20 cellular contexts compared by ENCODE assay signal in the genomic region with DNA sequence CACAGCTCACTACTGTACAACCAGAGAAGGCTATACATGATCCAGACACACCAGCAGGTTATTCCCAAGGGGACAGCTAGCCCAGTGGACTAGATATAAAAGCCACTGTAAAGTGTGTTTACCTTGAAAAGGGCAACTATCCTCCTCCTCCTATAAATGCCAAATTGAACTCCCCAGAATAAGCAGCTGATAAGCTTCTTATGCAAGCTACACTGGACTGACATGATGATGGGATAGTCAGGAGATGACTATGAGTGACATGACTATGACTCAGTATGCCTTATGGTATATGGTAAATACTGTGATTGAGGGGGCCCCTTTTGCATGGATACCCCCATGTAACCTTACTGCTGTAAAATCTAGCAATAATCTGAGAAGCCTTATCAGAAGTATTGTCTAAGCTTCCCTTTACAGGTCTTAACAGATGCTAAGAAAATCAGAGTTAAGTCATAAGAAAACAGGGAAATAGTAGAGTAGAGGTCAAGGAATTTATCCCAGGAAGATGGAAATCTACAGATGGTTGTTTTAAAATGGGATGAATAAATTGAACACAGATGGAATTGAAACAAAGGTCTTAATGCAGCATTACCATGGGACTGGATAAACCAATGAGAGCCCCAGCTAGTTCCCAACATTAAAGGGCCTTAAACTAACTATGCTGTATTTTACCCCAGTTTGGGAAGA. TPM values are rescaled to one million over a fixed set of nuclear protein-coding genes. Genes with fewer than 3 reads are reported as not detected.
A peak's percentile ranks its signal among the peaks of the same experiment; 100 is the strongest.
DNase-seq lines count a peak whose midpoint lies in the region; ATAC-seq and TF ChIP-seq lines count a peak whose summit lies in the region.
"Had no signal": no experiment of that assay in that cellular context is flagged by ENCODE, and none has a peak within 500 bp of the region (broad histone marks: within the 10 kb centered on the region; RNA-seq: fewer than 3 reads in every experiment).

No MANE protein-coding gene starts in this region.

- no peaks in the 10 kb centered on the region for H3K27me3 ChIP-seq in PC-3 (ENCODE audit: low read length)
- H3K27me3 ChIP-seq: ascending aorta, neutrophil, upper lobe of right lung had no signal

- POLR2A ChIA-PET in HEK293 (lab: Yijun Ruan, JAX) (no interaction called here), PC-3 (lab: Charles Lee; ENCODE audit: unreplicated experiment) (interaction anchor here (0.7 kb wide), 1 partner anchor 133 kb away, joined by 4 read pairs; no protein-coding TSS in a partner anchor)

- H3F3A ChIP-seq in PC-3 (ENCODE audit: low read length, unreplicated experiment) = no peaks in the 10 kb centered on the region

- H3K27ac ChIP-seq in HEK293 (ENCODE audit: extremely low read depth, low read depth, low read length) = no peak overlapping the region
- peak overlapping the region; percentile 58 for H3K27ac ChIP-seq in PC-3 (ENCODE audit: low read length)
- H3K27ac ChIP-seq: ascending aorta, neutrophil, upper lobe of right lung had no signal

- H3K9me3 ChIP-seq in HEK293 (ENCODE audit: control insufficient read depth, insufficient read depth, low read depth, low read length) = no peaks in the 10 kb centered on the region
- peaks cover 8% of the 10 kb centered on the region; the same call in 1 of the 2 replicates for H3K9me3 ChIP-seq in PC-3 (ENCODE audit: low read length)
- H3K9me3 ChIP-seq: ascending aorta, neutrophil, upper lobe of right lung had no signal

- no peak for TF ChIP-seq CTCF in HEK293 (tag by site-specific recombination; IDR thresholded peaks at IDR 0.05)
- TF ChIP-seq CTCF in PC-3 (conservative IDR thresholded peaks at IDR 0.05; ENCODE audit: low read depth, low read length) = no peak
- TF ChIP-seq CTCF in choroid plexus epithelial cell (conservative IDR thresholded peaks at IDR 0.05; ENCODE audit: low read depth, low read length) = no peak

- no peaks in the 10 kb centered on the region for H3K9me2 ChIP-seq in PC-3 (replicated peaks; ENCODE audit: low read length)

- intact Hi-C loops in PC-3 (cut with micrococcal nuclease) = no loop called here

- peak; percentile 89 for ATAC-seq in PC-3
- peak; percentile 4 for ATAC-seq in left lobe of liver
- no peak for ATAC-seq in GM19035 (IDR thresholded peaks at IDR 0.05; ENCODE audit: unreplicated experiment)
- no peak for ATAC-seq in GM18505 (IDR thresholded peaks at IDR 0.05; ENCODE audit: unreplicated experiment)
- no peak for ATAC-seq in GM21423 (IDR thresholded peaks at IDR 0.05; ENCODE audit: unreplicated experiment)
- ATAC-seq: T-cell, upper lobe of right lung had no signal

- DNase-seq in PC-3 = peak; percentile 74
- DNase-seq in choroid plexus epithelial cell (ENCODE audit: low read depth) = peak; percentile 13
- DNase-seq in left lobe of liver (ENCODE audit: low spot score) = no peak
- DNase-seq: activated CD4-positive, alpha-beta T cell treated with anti-CD3 and anti-CD28 coated beads, Interleukin-2, amount 50 U/mL, for 4 hours; activated CD8-positive, alpha-beta memory T cell treated with anti-CD3 and anti-CD28 coated beads, Interleukin-2, amount 50 U/mL, for 48 hours; activated naive CD4-positive, alpha-beta T cell treated with anti-CD3 and anti-CD28 coated beads for 36 hours; DMS79; effector CD4-positive, alpha-beta T cell; NCI-H1436; NCI-H526; SHP77 treated with DMSO at 0.1 percent for 48 hours; stimulated activated CD4-positive, alpha-beta T cell treated with anti-CD3 and anti-CD28 coated beads, Interleukin-4, amount 100 ng/mL, for 24 hours; T-cell; upper lobe of right lung had no signal

- no peak overlapping the region for H2AFZ ChIP-seq in PC-3 (ENCODE audit: low read length)

- CTCF ChIA-PET in HEK293 (lab: Yijun Ruan, JAX) = interaction anchor here (0.6 to 0.9 kb wide), 2 partner anchors 22 to 31 kb away, joined by 3 to 5 read pairs; no protein-coding TSS in a partner anchor
- CTCF ChIA-PET in PC-3 (lab: Charles Lee) = no interaction called here

- H3K79me2 ChIP-seq in PC-3 (ENCODE audit: low read length) = no peaks in the 10 kb centered on the region

- no peak overlapping the region for H3K9ac ChIP-seq in PC-3 (ENCODE audit: low read length)

- H3K4me2 ChIP-seq in PC-3 (ENCODE audit: low read length) = peak overlapping the region; percentile 7

- H3K36me3 ChIP-seq in HEK293 (ENCODE audit: control insufficient read depth in 2 of 2, insufficient read depth in 1 of 2, low read length in 2 of 2) (peaks cover 0 to 64% of the 10 kb centered on the region in 2 experiments; a peak in 2 of 3 replicates), PC-3 (ENCODE audit: low read depth, low read length) (peaks cover 53% of the 10 kb centered on the region)

- BruUV-seq in PC-3 (replicated peaks; lab: Mats Ljungman, UMichigan) = no TSS peak

- no peaks in the 10 kb centered on the region for H4K20me1 ChIP-seq in PC-3 (ENCODE audit: low read length)

- no peak overlapping the region for H3K4me3 ChIP-seq in HEK293 (ENCODE audit: low read depth, low read length)
- H3K4me3 ChIP-seq in PC-3 (ENCODE audit: low read length) = no peak overlapping the region
- H3K4me3 ChIP-seq in choroid plexus epithelial cell (ENCODE audit: low read depth, low read length) = no peak overlapping the region
- H3K4me3 ChIP-seq: ascending aorta, upper lobe of right lung had no signal

- H3K4me1 ChIP-seq in HEK293 (ENCODE audit: control insufficient read depth, insufficient read depth, low read length) = no peaks in the 10 kb centered on the region
- peaks cover 27% of the 10 kb centered on the region for H3K4me1 ChIP-seq in PC-3 (ENCODE audit: insufficient read depth, low read length)
- H3K4me1 ChIP-seq: ascending aorta had no signal

- no peak for TF ChIP-seq POLR2A in GM18505 (IDR thresholded peaks at IDR 0.05; ENCODE audit: borderline replicate concordance, extremely low read depth, insufficient read depth, insufficient read length)

TF ChIP-seq in HEK293, 187 proteins besides CTCF, POLR2A, EP300 and RAD21:
- TF ChIP-seq ZNF423 (tag by site-specific recombination; IDR thresholded peaks at IDR 0.05) (no peak), FEZF1 (tag by site-specific recombination; IDR thresholded peaks at IDR 0.05) (peak; percentile 59), ZSCAN23 (tag by site-specific recombination; IDR thresholded peaks at IDR 0.05) (no peak), ZXDB (tag by site-specific recombination; IDR thresholded peaks at IDR 0.05) (no peak), ZNF350 (tag by site-specific recombination; IDR thresholded peaks at IDR 0.05) (no peak)
TF ChIP-seq in HEK293: peak in this region for 1.

RNA-seq across cellular contexts. Expression of gene TRIM33, which starts 55.8 kb away (rescaled TPM):
- total RNA-seq in PC-3 (2014; rRNA removed) (28.8 and 36.7 TPM in 2 replicates), left lobe of liver (13.7 TPM)

Comparison
In these comparisons a context has a peak if more than half of its experiments do, and no peak if none do; other contexts are left out.
1. ATAC-seq: peak in PC-3 (single experiment) and left lobe of liver (single experiment); none in GM19035 (single experiment), GM18505 (single experiment) and GM21423 (single experiment).